29 cellular contexts compared by ENCODE assay signal in the genomic region with DNA sequence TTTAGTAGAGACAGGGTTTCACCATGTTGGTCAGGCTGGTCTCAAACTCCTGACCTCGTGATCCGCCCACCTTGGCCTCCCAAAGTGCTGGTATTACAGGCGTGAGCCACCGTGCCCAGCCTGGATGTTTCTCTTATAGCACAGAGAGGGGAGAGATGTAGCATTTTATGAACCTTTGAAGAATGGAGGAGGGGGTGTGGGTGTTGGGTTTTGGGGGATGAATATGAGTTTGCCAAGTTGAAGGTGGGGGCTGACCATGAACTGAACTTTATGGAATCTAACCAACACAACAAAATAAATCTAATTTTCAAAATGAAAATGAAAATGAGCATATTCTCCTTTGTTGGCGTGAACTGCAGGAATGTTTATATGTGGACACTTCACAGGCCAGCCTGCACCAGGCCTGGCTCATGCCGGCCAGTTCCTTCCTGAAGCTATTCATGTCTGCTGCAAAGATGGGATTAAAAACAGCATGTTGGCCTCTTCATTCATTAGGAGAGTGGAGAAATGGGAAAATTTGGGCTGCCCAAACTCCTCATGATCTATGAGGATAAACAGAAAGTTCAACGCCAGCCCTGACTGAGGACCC. TPM values are rescaled to one million over a fixed set of nuclear protein-coding genes. Genes with fewer than 3 reads are reported as not detected.
"Had no signal": no experiment of that assay in that cellular context is flagged by ENCODE, and none has a peak within 500 bp of the region (broad histone marks: within the 10 kb centered on the region; RNA-seq: fewer than 3 reads in every experiment).

No MANE protein-coding gene starts in this region.

- H3K9me3 ChIP-seq: adrenal gland, body of pancreas, esophagus muscularis mucosa, gastrocnemius medialis, heart left ventricle had no signal

- H3K4me1 ChIP-seq: foreskin keratinocyte, gastrocnemius medialis had no signal

- DNase-seq: activated B cell treated with CpG ODN at 0.5 μM for 24 hours; activated CD4-positive, alpha-beta T cell treated with anti-CD3 and anti-CD28 coated beads for 48 hours; activated CD4-positive, alpha-beta T cell treated with anti-CD3 and anti-CD28 coated beads, Interleukin-2, amount 50 U/mL, for 1 hour; activated CD4-positive, alpha-beta T cell treated with anti-CD3 and anti-CD28 coated beads, Interleukin-2, amount 50 U/mL, for 48 hours; activated CD8-positive, alpha-beta memory T cell treated with anti-CD3 and anti-CD28 coated beads for 24 hours; activated CD8-positive, alpha-beta T cell treated with anti-CD3 and anti-CD28 coated beads for 36 hours; activated effector memory CD4-positive, alpha-beta T cell treated with Interleukin-2 at 50 U/mL for 16 hours; activated gamma-delta T cell treated with Interleukin-2 at 50 U/mL for 16 hours; activated naive CD4-positive, alpha-beta T cell treated with anti-CD3 and anti-CD28 coated beads for 36 hours; activated naive CD8-positive, alpha-beta T cell treated with anti-CD3 and anti-CD28 coated beads for 36 hours; activated naive CD8-positive, alpha-beta T cell treated with anti-CD3 and anti-CD28 coated beads, Interleukin-2, amount 50 U/mL, for 24 hours; activated T-cell treated with anti-CD3 and anti-CD28 coated beads, Interleukin-2, amount 50 U/mL, for 4 hours; adrenal gland; amygdala; aorta; body of pancreas; caudate nucleus; cortex of kidney; effector CD8-positive, alpha-beta T cell; erythroblast; foreskin keratinocyte; gastrocnemius medialis; glutamatergic neuron; heart left ventricle; T-helper 1 cell; T-helper 17 cell; T1000; WERI-Rb-1 had no signal

- H3K27ac ChIP-seq: adrenal gland, body of pancreas, esophagus muscularis mucosa, foreskin keratinocyte, gastrocnemius medialis, heart left ventricle, WERI-Rb-1 had no signal

- H3K4me3 ChIP-seq: adrenal gland, body of pancreas, esophagus muscularis mucosa, gastrocnemius medialis, heart left ventricle had no signal

- H3K27me3 ChIP-seq: body of pancreas, foreskin keratinocyte had no signal

- H3K36me3 ChIP-seq: adrenal gland, esophagus muscularis mucosa, gastrocnemius medialis, heart left ventricle, WERI-Rb-1 had no signal

RNA-seq across cellular contexts. Expression of gene HOMER3, which starts 39.5 kb away (rescaled TPM):
- total RNA-seq: activated naive CD4-positive, alpha-beta T cell treated with anti-CD3 and anti-CD28 coated beads for 36 hours; activated naive CD8-positive, alpha-beta T cell treated with anti-CD3 and anti-CD28 coated beads for 36 hours had no signal
